In the genomic region with DNA sequence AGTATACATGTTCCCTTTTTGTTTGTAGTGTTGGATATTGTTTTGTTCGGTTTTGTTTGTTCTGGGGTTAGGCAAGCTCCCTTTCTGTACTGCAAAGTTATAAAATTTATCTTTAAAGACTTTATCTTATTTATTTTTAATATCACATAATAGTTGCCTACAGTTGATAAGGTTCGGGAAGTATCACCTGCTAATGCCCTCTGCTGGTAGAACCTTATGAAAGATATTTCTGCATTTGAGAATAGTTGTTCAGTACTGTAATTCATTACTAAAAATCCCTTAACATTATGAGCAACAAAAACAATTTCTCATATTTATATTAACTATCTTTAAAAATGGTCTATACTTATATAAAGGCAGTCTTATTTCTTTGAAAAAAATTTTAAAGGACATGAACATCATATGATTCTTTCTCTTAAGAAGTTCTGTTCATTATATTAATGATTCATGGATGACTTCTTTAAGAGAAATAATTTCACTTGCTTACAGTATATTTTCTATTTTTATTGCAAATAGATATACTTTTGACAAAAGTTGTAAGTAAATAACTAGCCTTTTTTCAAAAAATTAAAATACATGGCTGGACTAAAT, we compare ENCODE assay signal across 12 cellular contexts.
DNase-seq lines count a peak whose midpoint lies in the region; ATAC-seq, FAIRE-seq and TF ChIP-seq lines count a peak whose summit lies in the region.
"Had no signal": no experiment of that assay in that cellular context is flagged by ENCODE, and none has a peak within 500 bp of the region (broad histone marks: within the 10 kb centered on the region; RNA-seq: fewer than 3 reads in every experiment).

No MANE protein-coding gene starts in this region.

- no peak for TF ChIP-seq POLR2A in GM12878 (IDR thresholded peaks at IDR 0.05; ENCODE audit: low read depth, low read length)

- no peaks in the 10 kb centered on the region for H4K20me1 ChIP-seq in GM12878 (ENCODE audit: control insufficient read depth, insufficient read depth)

- intact Hi-C loops in GM12878 (cut with micrococcal nuclease; ENCODE audit: unreplicated experiment) = loop anchor here (2.0 to 10.0 kb wide), 2 partner anchors 167 to 897 kb away; no protein-coding TSS in a partner anchor

- WGBS in GM12878 (ENCODE audit: insufficient coverage, insufficient replicate concordance, low lambda C conversion rate, missing lambda C conversion rate) = 0% methylated on average over 2 of the region's 2 CpGs

- DNase-seq in DMS 273 (lab: John Stamatoyannopoulos, UW; ENCODE audit: unreplicated experiment) (peak; percentile 42), DMS 273 treated with DMSO at 0.1 percent for 48 hours (lab: John Stamatoyannopoulos, UW) (no peak), NCI-H1105 (lab: John Stamatoyannopoulos, UW) (peak; percentile 16), GM12878 (ENCODE audit: low read depth, low spot score) (no peak), osteocyte (ENCODE audit: extremely low spot score, unreplicated experiment) (no peak), NCI-H2107 (lab: John Stamatoyannopoulos, UW) (no peak)
- DNase-seq: 8988T; stimulated activated CD4-positive, alpha-beta T cell treated with anti-CD3 and anti-CD28 coated beads, Interleukin-15, amount 100 ng/mL, for 24 hours; testis had no signal

- peak; percentile 47; the same call in 2 of the 3 replicates for ATAC-seq in GM12878
- ATAC-seq in HG02588 (IDR thresholded peaks at IDR 0.05; ENCODE audit: unreplicated experiment) = no peak
- ATAC-seq in HG03565 (IDR thresholded peaks at IDR 0.05; ENCODE audit: unreplicated experiment) = no peak
- ATAC-seq: activated naive CD4-positive, alpha-beta T cell treated with anti-CD3 and anti-CD28 coated beads, Interleukin-2, amount 50 U/mL, for 72 hours had no signal

- TF ChIP-seq RAD21 in GM12878 (IDR thresholded peaks at IDR 0.05; ENCODE audit: insufficient read depth, low read depth, low read length) = peak; percentile 36; the same call in 1 of the 2 replicates

- no peak overlapping the region for H3K27ac ChIP-seq in GM12878 (ENCODE audit: control insufficient read depth, insufficient read depth)
- H3K27ac ChIP-seq: testis had no signal

- no peak overlapping the region for H3K27ac Mint-ChIP-seq in osteocyte (ENCODE audit: unreplicated experiment)
- H3K27ac Mint-ChIP-seq: activated naive CD4-positive, alpha-beta T cell treated with anti-CD3 and anti-CD28 coated beads, Interleukin-2, amount 50 U/mL, for 72 hours had no signal

- H3K36me3 ChIP-seq in GM12878 (ENCODE audit: control insufficient read depth in 2 of 2, insufficient read depth in 2 of 2, low read length in 1 of 2) = no peaks in the 10 kb centered on the region

- in situ Hi-C loops in GM12878 (cut with MboI) = no loop called here

- RAD21 ChIA-PET in GM12878 (lab: Charles Lee; ENCODE audit: unreplicated experiment) = interaction anchor here (1.2 to 1.5 kb wide), 2 partner anchors 166 kb away, joined by 6 to 18 read pairs; no protein-coding TSS in a partner anchor

- peaks cover 9% of the 10 kb centered on the region for H3K4me1 Mint-ChIP-seq in osteocyte (ENCODE audit: unreplicated experiment)

- H3K27me3 ChIP-seq in GM12878 (replicated peaks in 1 of 2; ENCODE audit: control insufficient read depth in 2 of 2, insufficient read depth in 2 of 2, low read length in 1 of 2) = no peaks in the 10 kb centered on the region
- H3K27me3 ChIP-seq: testis had no signal

- no peaks in the 10 kb centered on the region for H3K79me2 ChIP-seq in GM12878 (ENCODE audit: control insufficient read depth, insufficient read depth, low read length)

- no peak for FAIRE-seq in GM12878 (lab: Jason Lieb, UNC)

- no peak overlapping the region for H3K4me3 Mint-ChIP-seq in osteocyte (ENCODE audit: unreplicated experiment)

- no peak overlapping the region for H3K4me2 ChIP-seq in GM12878 (ENCODE audit: control insufficient read depth, insufficient read depth)

- H3K4me1 ChIP-seq in GM12878 (ENCODE audit: control insufficient read depth, insufficient read depth, low read length) = no peaks in the 10 kb centered on the region
- H3K4me1 ChIP-seq: testis had no signal

- no peak overlapping the region for H2AFZ ChIP-seq in GM12878 (ENCODE audit: control insufficient read depth, low read depth, low read length)

- SMC1A ChIA-PET in GM12878 (lab: Charles Lee; ENCODE audit: uncharacterized antibody, unreplicated experiment) = interaction anchor here (0.6 to 3.9 kb wide), 7 partner anchors 17 to 267 kb away, joined by 3 to 30 read pairs (median 3); no protein-coding TSS in a partner anchor

- TF ChIP-seq EP300 in GM12878 (IDR thresholded peaks at IDR 0.05; ENCODE audit: borderline replicate concordance in 1 of 2, control insufficient read depth in 1 of 2, low read depth in 2 of 2, low read length in 2 of 2) = no peak

- H3K9ac ChIP-seq in GM12878 (ENCODE audit: control insufficient read depth, insufficient read depth, low read length) = no peak overlapping the region

- CTCF ChIA-PET in GM12878 (lab: Yijun Ruan, JAX) = interaction anchor here (0.6 to 5.6 kb wide), 10 partner anchors 8 to 172 kb away, joined by 3 to 96 read pairs (median 4); no protein-coding TSS in a partner anchor

- no peaks in the 10 kb centered on the region for H3K36me3 Mint-ChIP-seq in osteocyte (ENCODE audit: unreplicated experiment)
- H3K36me3 Mint-ChIP-seq: activated naive CD4-positive, alpha-beta T cell treated with anti-CD3 and anti-CD28 coated beads, Interleukin-2, amount 50 U/mL, for 72 hours had no signal

- H3K27me3 Mint-ChIP-seq in osteocyte (ENCODE audit: unreplicated experiment) = peaks cover 3% of the 10 kb centered on the region

- H3K4me3 ChIP-seq in GM12878 = no peak overlapping the region
- H3K4me3 ChIP-seq: testis had no signal

- POLR2A ChIA-PET in GM12878 (lab: Charles Lee) = no interaction called here

- no peaks in the 10 kb centered on the region for H3K9me3 ChIP-seq in GM12878 (replicated peaks; ENCODE audit: control insufficient read depth, insufficient read depth, low read length)
- H3K9me3 ChIP-seq: testis had no signal

- peak in 2 of 3 experiments; percentile 24 to 38; a peak in 2 of 6 replicates for TF ChIP-seq CTCF in GM12878 (IDR thresholded peaks at IDR 0.05 in 2 of 3, conservative IDR thresholded peaks at IDR 0.05 in 1 of 3; ENCODE audit: control insufficient read depth in 2 of 3, extremely low read depth in 1 of 3, insufficient read depth in 1 of 3, low read depth in 3 of 3, low read length in 3 of 3)
- TF ChIP-seq CTCF in osteocyte (IDR thresholded peaks at IDR 0.05) = peak; percentile 59

- no TSS peak for BruUV-seq in GM12878 (replicated peaks; lab: Mats Ljungman, UMichigan)

- no peaks in the 10 kb centered on the region for H3K9me3 Mint-ChIP-seq in osteocyte (ENCODE audit: unreplicated experiment)

TF ChIP-seq in GM12878, 131 proteins besides CTCF, POLR2A, EP300 and RAD21:
- no peak for TF ChIP-seq NBN (IDR thresholded peaks at IDR 0.05)
- TF ChIP-seq SMC3 (IDR thresholded peaks at IDR 0.05; ENCODE audit: borderline replicate concordance, low read length) = peak; percentile 26; the same call in 1 of the 2 replicates

Comparison
In these comparisons a context has a peak if more than half of its experiments do, and no peak if none do; other contexts are left out.
1. DNase-seq: peak in DMS 273 (single experiment) and NCI-H1105 (single experiment); none in DMS 273 treated with DMSO at 0.1 percent for 48 hours (single experiment), GM12878 (single experiment), osteocyte (single experiment) and NCI-H2107 (single experiment).